In genomic region chr22:44795701-44796630, GRCh38 we compare ENCODE assay signal across 19 cellular contexts. TPM values are rescaled to one million over a fixed set of nuclear protein-coding genes. Genes with fewer than 3 reads are reported as not detected.
DNase-seq lines count a peak whose midpoint lies in the region; ATAC-seq and TF ChIP-seq lines count a peak whose summit lies in the region.
"Had no signal": no experiment of that assay in that cellular context is flagged by ENCODE, and none has a peak within 500 bp of the region (broad histone marks: within the 10 kb centered on the region; RNA-seq: fewer than 3 reads in every experiment).

No MANE protein-coding gene starts in this region.

- no peaks in the 10 kb centered on the region for H3K9me3 Mint-ChIP-seq in neural crest cell
- H3K9me3 Mint-ChIP-seq: HFFc6, IgD-negative memory B cell had no signal

- H3K9ac ChIP-seq in NT2/D1 (ENCODE audit: insufficient read length, low read depth) = peak overlapping the region; percentile 63

- H3K27me3 ChIP-seq in NT2/D1 (ENCODE audit: insufficient read depth, insufficient read length) = no peaks in the 10 kb centered on the region

- H3K36me3 ChIP-seq in NT2/D1 (ENCODE audit: insufficient read depth, insufficient read length, low read length) = no peaks in the 10 kb centered on the region

- peak; percentile 33 for DNase-seq in ELF-1 (ENCODE audit: low read depth, low spot score)
- DNase-seq in NT2/D1 (ENCODE audit: low read depth, low spot score) = peak; percentile 44
- peak; percentile 57 for DNase-seq in iPS-NIHi11 (ENCODE audit: low spot score)
- DNase-seq in neural crest cell (ENCODE audit: low read depth, low spot score) = no peak
- no peak for DNase-seq in SIG-M5 (lab: John Stamatoyannopoulos, UW)
- DNase-seq: 8988T, GDM1, GOT3, HFFc6, Karpas-422, NCI-H1417 treated with DMSO at 0.1 percent for 48 hours, NCI-H1930, NCI-H226, NCI-H524, PC-9 had no signal

- no peak for TF ChIP-seq CTCF in neural crest cell (conservative IDR thresholded peaks at IDR 0.05)

- H3K4me1 Mint-ChIP-seq in neural crest cell = no peaks in the 10 kb centered on the region

- H3K9me3 ChIP-seq in NT2/D1 (ENCODE audit: insufficient read depth, low read length) = no peaks in the 10 kb centered on the region

- H3K4me3 Mint-ChIP-seq in neural crest cell = no peak overlapping the region
- H3K4me3 Mint-ChIP-seq: HFFc6, IgD-negative memory B cell had no signal

- H3K4me1 ChIP-seq in NT2/D1 (ENCODE audit: insufficient read depth, insufficient read length) = peaks cover 19% of the 10 kb centered on the region

- no peaks in the 10 kb centered on the region for H3K36me3 Mint-ChIP-seq in neural crest cell (ENCODE audit: low read depth)
- H3K36me3 Mint-ChIP-seq: IgD-negative memory B cell had no signal

- H3K4me3 ChIP-seq in NT2/D1 (ENCODE audit: insufficient read length, low read depth) = no peak overlapping the region
- H3K4me3 ChIP-seq: PC-9 had no signal

- H3K27ac Mint-ChIP-seq in neural crest cell (ENCODE audit: unreplicated experiment) = peak overlapping the region; percentile 80
- H3K27ac Mint-ChIP-seq: HFFc6 had no signal

- ATAC-seq in GM21717 (IDR thresholded peaks at IDR 0.05; ENCODE audit: unreplicated experiment) = no peak
- ATAC-seq in activated CD4-positive, CD25-positive, alpha-beta regulatory T cell treated with anti-CD3 and anti-CD28 coated beads, Interleukin-2, amount 50 U/mL, for 24 hours = no peak
- ATAC-seq in GM21423 (IDR thresholded peaks at IDR 0.05; ENCODE audit: unreplicated experiment) = no peak

- peaks cover 2% of the 10 kb centered on the region for H3K27me3 Mint-ChIP-seq in neural crest cell (ENCODE audit: low read depth)

RNA-seq across cellular contexts. Expression of gene ARHGAP8, which starts 43.6 kb away (rescaled TPM):
- total RNA-seq in neural crest cell = 0.61 and 0.96 TPM in 2 replicates
- total RNA-seq: HFFc6 had no signal

Comparison
In these comparisons a context has a peak if more than half of its experiments do, and no peak if none do; other contexts are left out.
1. DNase-seq: peak in ELF-1 (single experiment), NT2/D1 (single experiment) and iPS-NIHi11 (single experiment); none in neural crest cell (single experiment) and SIG-M5 (single experiment).